21 cellular contexts compared by ENCODE assay signal in genomic region chr15:61479601-61480000, GRCh38.
DNase-seq lines count a peak whose midpoint lies in the region; ATAC-seq and TF ChIP-seq lines count a peak whose summit lies in the region.
"Had no signal": no experiment of that assay in that cellular context is flagged by ENCODE, and none has a peak within 500 bp of the region (broad histone marks: within the 10 kb centered on the region; RNA-seq: fewer than 3 reads in every experiment).

No MANE protein-coding gene starts in this region.

- peak; percentile 27 for DNase-seq in A172 (ENCODE audit: low spot score)
- DNase-seq in LHCN-M2 (ENCODE audit: low read depth): peak; percentile 10
- DNase-seq in astrocyte of the spinal cord (ENCODE audit: low read depth, low spot score): peak; percentile 54
- peak; percentile 6 for DNase-seq in glomerular visceral epithelial cell (ENCODE audit: extremely low spot score)
- DNase-seq in NCI-H146 (lab: John Stamatoyannopoulos, UW): no peak
- no peak for DNase-seq in NK-92 (lab: John Stamatoyannopoulos, UW; ENCODE audit: unreplicated experiment)
- DNase-seq in right cardiac atrium: no peak
- DNase-seq: 8988T; activated CD4-positive, alpha-beta memory T cell treated with anti-CD3 and anti-CD28 coated beads for 36 hours; activated CD8-positive, alpha-beta memory T cell treated with anti-CD3 and anti-CD28 coated beads, Interleukin-2, amount 50 U/mL, for 48 hours; CD8-positive, alpha-beta memory T cell; effector memory CD8-positive, alpha-beta T cell; IMR-90; MG63; NCI-H1436; SIG-M5; T-cell; transverse colon had no signal

- H3K4me1 ChIP-seq in right cardiac atrium (ENCODE audit: control insufficient read depth, insufficient read depth, low read length): no peaks in the 10 kb centered on the region
- H3K4me1 ChIP-seq: transverse colon had no signal

- no peak for TF ChIP-seq CTCF in astrocyte of the spinal cord (IDR thresholded peaks at IDR 0.05; ENCODE audit: low read depth, low read length)

- in situ Hi-C loops in astrocyte of the spinal cord (cut with HindIII; ENCODE audit: low sequenced_read_pairs): no loop called here

- H3K27ac ChIP-seq in right cardiac atrium (ENCODE audit: low read length): no peak overlapping the region
- H3K27ac ChIP-seq: body of pancreas, transverse colon had no signal

- H3K4me3 ChIP-seq in astrocyte of the spinal cord (ENCODE audit: low read depth, low read length) (no peak overlapping the region), right cardiac atrium (ENCODE audit: low read length) (no peak overlapping the region)
- H3K4me3 ChIP-seq: body of pancreas, MG63, transverse colon had no signal

- WGBS in right cardiac atrium: 81% methylated on average over 2 of the region's 2 CpGs

- H3K27me3 ChIP-seq in right cardiac atrium (ENCODE audit: control insufficient read depth, insufficient read depth): no peaks in the 10 kb centered on the region
- H3K27me3 ChIP-seq: body of pancreas, MG63, transverse colon had no signal

- ATAC-seq in HG03175 (IDR thresholded peaks at IDR 0.05; ENCODE audit: unreplicated experiment): no peak
- no peak for ATAC-seq in right cardiac atrium
- ATAC-seq: activated CD4-positive, CD25-positive, alpha-beta regulatory T cell treated with anti-CD3 and anti-CD28 coated beads, Interleukin-2, amount 50 U/mL, for 24 hours; body of pancreas; effector memory CD8-positive, alpha-beta T cell; T-cell had no signal

- H3K9me3 ChIP-seq in right cardiac atrium (ENCODE audit: control insufficient read depth, low read length): no peaks in the 10 kb centered on the region
- H3K9me3 ChIP-seq: body of pancreas, MG63, transverse colon had no signal

- intact Hi-C loops in right cardiac atrium (cut with DNase I): no loop called here

Comparison
In these comparisons a context has a peak if more than half of its experiments do, and no peak if none do; other contexts are left out.
1. DNase-seq: peak in A172 (single experiment), LHCN-M2 (single experiment), astrocyte of the spinal cord (single experiment) and glomerular visceral epithelial cell (single experiment); none in NCI-H146 (single experiment), NK-92 (single experiment) and right cardiac atrium (0 of 3).